Comparison of ENCODE assay signal across 1 cellular context in genomic region chr17:46162871-46163270, GRCh38.
TF ChIP-seq lines count a peak whose summit lies in the region.

No MANE protein-coding gene starts in this region.

TF ChIP-seq in IMR-90, 13 proteins besides CTCF, POLR2A, EP300 and RAD21 (continued from another document):
- TF ChIP-seq USF2 (IDR thresholded peaks at IDR 0.05; ENCODE audit: low read depth, low read length) (no peak), FOS (IDR thresholded peaks at IDR 0.05; ENCODE audit: low read depth, low read length) (no peak), MAZ (IDR thresholded peaks at IDR 0.05; ENCODE audit: borderline replicate concordance, low read depth, low read length) (no peak), RCOR1 (IDR thresholded peaks at IDR 0.05; ENCODE audit: insufficient replicate concordance, low read length) (no peak), ELK1 (IDR thresholded peaks at IDR 0.05; ENCODE audit: borderline replicate concordance, low read depth, low read length) (no peak), MAFK (IDR thresholded peaks at IDR 0.05; ENCODE audit: low read depth, low read length) (no peak), CEBPB (IDR thresholded peaks at IDR 0.05; ENCODE audit: low read depth, low read length) (no peak)
